ENCODE assay signal across 1 cellular context in genomic region chr15:53037904-53038303, GRCh38.
A peak's percentile ranks its signal among the peaks of the same experiment; 100 is the strongest.
TF ChIP-seq lines count a peak whose summit lies in the region.

No MANE protein-coding gene starts in this region.

TF ChIP-seq in HepG2, 621 proteins besides CTCF, POLR2A, EP300 and RAD21 (continued from another document and continues in another):
- TF ChIP-seq, protein P1, sequence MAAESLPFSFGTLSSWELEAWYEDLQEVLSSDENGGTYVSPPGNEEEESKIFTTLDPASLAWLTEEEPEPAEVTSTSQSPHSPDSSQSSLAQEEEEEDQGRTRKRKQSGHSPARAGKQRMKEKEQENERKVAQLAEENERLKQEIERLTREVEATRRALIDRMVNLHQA (CRISPR knock-in tag; IDR thresholded peaks at IDR 0.05), result no peak
- TF ChIP-seq BCL6 (CRISPR knock-in tag; IDR thresholded peaks at IDR 0.05) (peak; percentile 19; the same call in 1 of the 2 replicates), ZNF644 (CRISPR knock-in tag; IDR thresholded peaks at IDR 0.05; ENCODE audit: low read depth) (no peak), HNF4A (CRISPR knock-in tag; IDR thresholded peaks at IDR 0.05) (peak; percentile 26; the same call in 1 of the 2 replicates), MAF1 (CRISPR knock-in tag; IDR thresholded peaks at IDR 0.05; ENCODE audit: borderline replicate concordance) (no peak), HDAC1 (CRISPR knock-in tag; IDR thresholded peaks at IDR 0.05) (peak; percentile 55; the same call in 1 of the 2 replicates), ZNF646 (CRISPR knock-in tag; IDR thresholded peaks at IDR 0.05) (no peak), ATRX (CRISPR knock-in tag; IDR thresholded peaks at IDR 0.05; ENCODE audit: borderline replicate concordance) (no peak), ETV5 (CRISPR knock-in tag; IDR thresholded peaks at IDR 0.05; ENCODE audit: borderline replicate concordance) (no peak), ZMYM3 (CRISPR knock-in tag; IDR thresholded peaks at IDR 0.05) (peak; percentile 91), ZNF550 (CRISPR knock-in tag; IDR thresholded peaks at IDR 0.05; ENCODE audit: borderline replicate concordance) (no peak), ZNF441 (CRISPR knock-in tag; IDR thresholded peaks at IDR 0.05; ENCODE audit: borderline replicate concordance) (peak; percentile 97), GATAD2A (CRISPR knock-in tag; IDR thresholded peaks at IDR 0.05) (0 out of 2 replicates have a peak, but pooled peaks have one; percentile 26), NCOR1 (IDR thresholded peaks at IDR 0.05; ENCODE audit: borderline replicate concordance, low read length) (no peak), PAWR (CRISPR knock-in tag; IDR thresholded peaks at IDR 0.05; ENCODE audit: borderline replicate concordance) (no peak), ONECUT2 (CRISPR knock-in tag; IDR thresholded peaks at IDR 0.05) (peak; percentile 95), CCAR2 (optimal IDR thresholded peaks at IDR 0.05; ENCODE audit: low read depth, low read length) (no peak), ZMYM4 (CRISPR knock-in tag; IDR thresholded peaks at IDR 0.05) (0 out of 2 replicates have a peak, but pooled peaks have one; percentile 46), ATF7 (IDR thresholded peaks at IDR 0.05) (no peak), ATF7 (CRISPR knock-in tag; IDR thresholded peaks at IDR 0.05) (no peak), ZNF615 (CRISPR knock-in tag; IDR thresholded peaks at IDR 0.05; ENCODE audit: borderline replicate concordance) (no peak), ZNF768 (CRISPR knock-in tag; IDR thresholded peaks at IDR 0.05) (no peak), ZBTB33 (CRISPR knock-in tag; IDR thresholded peaks at IDR 0.05) (no peak), JDP2 (CRISPR knock-in tag; IDR thresholded peaks at IDR 0.05; ENCODE audit: borderline replicate concordance) (no peak), NR2C2 (CRISPR knock-in tag; IDR thresholded peaks at IDR 0.05; ENCODE audit: borderline replicate concordance) (0 out of 2 replicates have a peak, but pooled peaks have one; percentile 20), ZNF883 (CRISPR knock-in tag; IDR thresholded peaks at IDR 0.05; ENCODE audit: not compliant biosample characterization) (no peak), ZSCAN31 (CRISPR knock-in tag; IDR thresholded peaks at IDR 0.05; ENCODE audit: low read depth) (no peak), ASH2L (IDR thresholded peaks at IDR 0.05; ENCODE audit: insufficient read length, low read depth, low read length) (no peak), ZBTB44 (CRISPR knock-in tag; IDR thresholded peaks at IDR 0.05) (no peak), AKAP8 (CRISPR knock-in tag; IDR thresholded peaks at IDR 0.05) (no peak), FOXP4 (CRISPR knock-in tag; IDR thresholded peaks at IDR 0.05) (no peak), ZNF629 (CRISPR knock-in tag; conservative IDR thresholded peaks at IDR 0.05) (peak; percentile 96), SIX1 (CRISPR knock-in tag; IDR thresholded peaks at IDR 0.05; ENCODE audit: borderline replicate concordance) (no peak), HNRNPUL1 (IDR thresholded peaks at IDR 0.05; ENCODE audit: low read depth, low read length) (no peak), SOX6 (IDR thresholded peaks at IDR 0.05) (no peak), SOX6 (CRISPR knock-in tag; IDR thresholded peaks at IDR 0.05) (0 out of 2 replicates have a peak, but pooled peaks have one; percentile 15), ZNF207 (IDR thresholded peaks at IDR 0.05; ENCODE audit: borderline replicate concordance) (no peak), NFIB (CRISPR knock-in tag; IDR thresholded peaks at IDR 0.05; ENCODE audit: borderline replicate concordance) (no peak)
- TF ChIP-seq, protein P2, sequence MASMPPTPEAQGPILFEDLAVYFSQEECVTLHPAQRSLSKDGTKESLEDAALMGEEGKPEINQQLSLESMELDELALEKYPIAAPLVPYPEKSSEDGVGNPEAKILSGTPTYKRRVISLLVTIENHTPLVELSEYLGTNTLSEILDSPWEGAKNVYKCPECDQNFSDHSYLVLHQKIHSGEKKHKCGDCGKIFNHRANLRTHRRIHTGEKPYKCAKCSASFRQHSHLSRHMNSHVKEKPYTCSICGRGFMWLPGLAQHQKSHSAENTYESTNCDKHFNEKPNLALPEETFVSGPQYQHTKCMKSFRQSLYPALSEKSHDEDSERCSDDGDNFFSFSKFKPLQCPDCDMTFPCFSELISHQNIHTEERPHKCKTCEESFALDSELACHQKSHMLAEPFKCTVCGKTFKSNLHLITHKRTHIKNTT (CRISPR knock-in tag; IDR thresholded peaks at IDR 0.05), result no peak
- TF ChIP-seq, protein P3, sequence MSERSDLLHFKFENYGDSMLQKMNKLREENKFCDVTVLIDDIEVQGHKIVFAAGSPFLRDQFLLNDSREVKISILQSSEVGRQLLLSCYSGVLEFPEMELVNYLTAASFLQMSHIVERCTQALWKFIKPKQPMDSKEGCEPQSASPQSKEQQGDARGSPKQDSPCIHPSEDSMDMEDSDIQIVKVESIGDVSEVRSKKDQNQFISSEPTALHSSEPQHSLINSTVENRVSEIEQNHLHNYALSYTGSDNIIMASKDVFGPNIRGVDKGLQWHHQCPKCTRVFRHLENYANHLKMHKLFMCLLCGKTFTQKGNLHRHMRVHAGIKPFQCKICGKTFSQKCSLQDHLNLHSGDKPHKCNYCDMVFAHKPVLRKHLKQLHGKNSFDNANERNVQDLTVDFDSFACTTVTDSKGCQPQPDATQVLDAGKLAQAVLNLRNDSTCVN (CRISPR knock-in tag; IDR thresholded peaks at IDR 0.05; ENCODE audit: borderline replicate concordance), result no peak
- TF ChIP-seq, protein P4, sequence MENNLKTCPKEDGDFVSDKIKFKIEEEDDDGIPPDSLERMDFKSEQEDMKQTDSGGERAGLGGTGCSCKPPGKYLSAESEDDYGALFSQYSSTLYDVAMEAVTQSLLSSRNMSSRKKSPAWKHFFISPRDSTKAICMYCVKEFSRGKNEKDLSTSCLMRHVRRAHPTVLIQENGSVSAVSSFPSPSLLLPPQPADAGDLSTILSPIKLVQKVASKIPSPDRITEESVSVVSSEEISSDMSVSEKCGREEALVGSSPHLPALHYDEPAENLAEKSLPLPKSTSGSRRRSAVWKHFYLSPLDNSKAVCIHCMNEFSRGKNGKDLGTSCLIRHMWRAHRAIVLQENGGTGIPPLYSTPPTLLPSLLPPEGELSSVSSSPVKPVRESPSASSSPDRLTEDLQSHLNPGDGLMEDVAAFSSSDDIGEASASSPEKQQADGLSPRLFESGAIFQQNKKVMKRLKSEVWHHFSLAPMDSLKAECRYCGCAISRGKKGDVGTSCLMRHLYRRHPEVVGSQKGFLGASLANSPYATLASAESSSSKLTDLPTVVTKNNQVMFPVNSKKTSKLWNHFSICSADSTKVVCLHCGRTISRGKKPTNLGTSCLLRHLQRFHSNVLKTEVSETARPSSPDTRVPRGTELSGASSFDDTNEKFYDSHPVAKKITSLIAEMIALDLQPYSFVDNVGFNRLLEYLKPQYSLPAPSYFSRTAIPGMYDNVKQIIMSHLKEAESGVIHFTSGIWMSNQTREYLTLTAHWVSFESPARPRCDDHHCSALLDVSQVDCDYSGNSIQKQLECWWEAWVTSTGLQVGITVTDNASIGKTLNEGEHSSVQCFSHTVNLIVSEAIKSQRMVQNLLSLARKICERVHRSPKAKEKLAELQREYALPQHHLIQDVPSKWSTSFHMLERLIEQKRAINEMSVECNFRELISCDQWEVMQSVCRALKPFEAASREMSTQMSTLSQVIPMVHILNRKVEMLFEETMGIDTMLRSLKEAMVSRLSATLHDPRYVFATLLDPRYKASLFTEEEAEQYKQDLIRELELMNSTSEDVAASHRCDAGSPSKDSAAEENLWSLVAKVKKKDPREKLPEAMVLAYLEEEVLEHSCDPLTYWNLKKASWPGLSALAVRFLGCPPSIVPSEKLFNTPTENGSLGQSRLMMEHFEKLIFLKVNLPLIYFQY (CRISPR knock-in tag; IDR thresholded peaks at IDR 0.05; ENCODE audit: borderline replicate concordance), result no peak
